Comparison of ENCODE assay signal across 8 cellular contexts in the genomic region with DNA sequence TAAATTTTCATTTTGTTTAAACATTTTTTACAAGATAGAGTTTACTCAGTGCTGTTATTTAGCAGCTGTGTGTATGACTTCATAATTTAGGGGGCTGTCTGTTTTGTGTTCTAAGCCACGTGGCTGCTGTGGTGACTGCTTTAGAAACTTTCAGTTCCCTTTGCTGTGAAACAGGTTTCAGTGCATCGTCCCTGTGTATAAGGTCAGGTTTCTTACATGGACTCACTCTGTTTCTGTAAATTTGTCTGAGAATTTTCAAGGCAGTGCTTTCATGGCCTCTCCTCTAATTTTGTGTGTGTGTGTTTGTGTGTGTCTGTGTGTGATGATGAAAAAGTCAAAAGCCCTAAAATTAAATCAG.
DNase-seq lines count a peak whose midpoint lies in the region; ATAC-seq and TF ChIP-seq lines count a peak whose summit lies in the region.

No MANE protein-coding gene starts in this region.

- H3K4me1 Mint-ChIP-seq in activated naive CD4-positive, alpha-beta T cell treated with anti-CD3 and anti-CD28 coated beads, Interleukin-2, amount 50 U/mL, for 24 hours: peaks cover 50% of the 10 kb centered on the region
- peaks cover 25% of the 10 kb centered on the region for H3K4me1 Mint-ChIP-seq in memory B cell

- ATAC-seq in HG03571 (IDR thresholded peaks at IDR 0.05; ENCODE audit: unreplicated experiment): peak; percentile 80
- peak; percentile 86 for ATAC-seq in memory B cell (ENCODE audit: low read depth)

- H3K4me3 Mint-ChIP-seq in activated naive CD4-positive, alpha-beta T cell treated with anti-CD3 and anti-CD28 coated beads, Interleukin-2, amount 50 U/mL, for 24 hours: peak overlapping the region; percentile 83
- H3K4me3 Mint-ChIP-seq in memory B cell: peak overlapping the region; percentile 80

- H3K36me3 Mint-ChIP-seq in activated naive CD4-positive, alpha-beta T cell treated with anti-CD3 and anti-CD28 coated beads, Interleukin-2, amount 50 U/mL, for 24 hours: peaks cover 2% of the 10 kb centered on the region
- H3K36me3 Mint-ChIP-seq in memory B cell: peaks cover 5% of the 10 kb centered on the region

- no peak for TF ChIP-seq CTCF in GM10266 (IDR thresholded peaks at IDR 0.05; ENCODE audit: control insufficient read depth, insufficient read depth, low read depth, missing control alignments)
- no peak for TF ChIP-seq CTCF in GM20000 (IDR thresholded peaks at IDR 0.05; ENCODE audit: extremely low read depth, missing control alignments)

- H3K27ac Mint-ChIP-seq in activated naive CD4-positive, alpha-beta T cell treated with anti-CD3 and anti-CD28 coated beads, Interleukin-2, amount 50 U/mL, for 24 hours: peak overlapping the region; percentile 41
- H3K27ac Mint-ChIP-seq in memory B cell: peak overlapping the region; percentile 98

- DNase-seq in GM10266 (ENCODE audit: extremely low spot score) (peak; percentile 62), GM20000 (ENCODE audit: low spot score) (peak; percentile 67), memory B cell (ENCODE audit: low spot score in 2 of 2) (peak; percentile 37 to 67), putamen (ENCODE audit: low spot score) (no peak), COLO829 (ENCODE audit: low spot score) (no peak), NCI-H2107 (lab: John Stamatoyannopoulos, UW) (no peak)

- H3K27me3 Mint-ChIP-seq in activated naive CD4-positive, alpha-beta T cell treated with anti-CD3 and anti-CD28 coated beads, Interleukin-2, amount 50 U/mL, for 24 hours: no peaks in the 10 kb centered on the region
- H3K27me3 Mint-ChIP-seq in memory B cell: no peaks in the 10 kb centered on the region

- no peaks in the 10 kb centered on the region for H3K9me3 Mint-ChIP-seq in activated naive CD4-positive, alpha-beta T cell treated with anti-CD3 and anti-CD28 coated beads, Interleukin-2, amount 50 U/mL, for 24 hours
- no peaks in the 10 kb centered on the region for H3K9me3 Mint-ChIP-seq in memory B cell

Comparison
In these comparisons a context has a peak if more than half of its experiments do, and no peak if none do; other contexts are left out.
1. DNase-seq: peak in GM10266 (single experiment), GM20000 (single experiment) and memory B cell (2 of 2); none in putamen (single experiment), COLO829 (single experiment) and NCI-H2107 (single experiment).